Comparison of ENCODE assay signal across 14 cellular contexts in genomic region chr2:237159006-237159897, GRCh38.
DNase-seq lines count a peak whose midpoint lies in the region; ATAC-seq and TF ChIP-seq lines count a peak whose summit lies in the region.
"Had no signal": no experiment of that assay in that cellular context is flagged by ENCODE, and none has a peak within 500 bp of the region (broad histone marks: within the 10 kb centered on the region; RNA-seq: fewer than 3 reads in every experiment).

No MANE protein-coding gene starts in this region.

- TF ChIP-seq RAD21 in SK-N-SH (IDR thresholded peaks at IDR 0.05; ENCODE audit: low read length), result no peak

- H3K4me2 ChIP-seq in SK-N-SH, result peak overlapping the region; percentile 22; the same call in 1 of the 2 replicates

- no peak overlapping the region for H3K9ac ChIP-seq in SK-N-SH

- H3K9me3 Mint-ChIP-seq in stimulated activated naive CD8-positive, alpha-beta T cell treated with anti-CD3 and anti-CD28 coated beads, Interleukin-15, Interleukin-2, amounts not matched to agents 100 ng/mL and 50 ng/mL, for 24 hours, result no peaks in the 10 kb centered on the region
- H3K9me3 Mint-ChIP-seq in stimulated activated naive CD8-positive, alpha-beta T cell treated with anti-CD3 and anti-CD28 coated beads, Interleukin-15, amount 100 ng/mL, for 72 hours, result no peaks in the 10 kb centered on the region
- peaks cover 3% of the 10 kb centered on the region for H3K9me3 Mint-ChIP-seq in activated T-helper 1 cell treated with anti-CD3 and anti-CD28 coated beads, Interleukin-12 subunit alpha, Interleukin-12 subunit beta, Interleukin-2, Interleukin-4 antibody, amounts not matched to agents 30 ng/mL and 10 ng/mL and 1 ng/mL, durations not matched to agents 14 hours and 24 hours and 36 hours

- H3K36me3 ChIP-seq in SK-N-SH (replicated peaks in 1 of 2; ENCODE audit: control insufficient read depth in 1 of 2, insufficient read depth in 2 of 2, low read length in 1 of 2), result no peaks in the 10 kb centered on the region
- no peaks in the 10 kb centered on the region for H3K36me3 ChIP-seq in gastroesophageal sphincter
- H3K36me3 ChIP-seq in ascending aorta, result no peaks in the 10 kb centered on the region
- no peaks in the 10 kb centered on the region for H3K36me3 ChIP-seq in upper lobe of right lung
- H3K36me3 ChIP-seq: transverse colon had no signal

- no peak for DNase-seq in stimulated activated naive CD8-positive, alpha-beta T cell treated with anti-CD3 and anti-CD28 coated beads, Interleukin-15, amount 100 ng/mL, for 72 hours
- DNase-seq in SK-N-SH, result no peak
- no peak for DNase-seq in ascending aorta (ENCODE audit: low spot score in 2 of 2)
- DNase-seq in erythroblast (lab: John Stamatoyannopoulos, UW), result no peak
- DNase-seq in upper lobe of right lung, result no peak
- DNase-seq in activated T-helper 1 cell treated with anti-CD3 and anti-CD28 coated beads, Interleukin-12 subunit alpha, Interleukin-12 subunit beta, Interleukin-2, Interleukin-4 antibody, amounts not matched to agents 30 ng/mL and 10 ng/mL and 1 ng/mL, durations not matched to agents 14 hours and 24 hours and 36 hours (ENCODE audit: low spot score), result no peak
- DNase-seq: cortex of kidney; DMS79; NCI-H1105 treated with DMSO at 0.1 percent for 48 hours; NCI-H748 treated with DMSO at 0.1 percent for 48 hours; stimulated activated CD4-positive, alpha-beta T cell treated with anti-CD3 and anti-CD28 coated beads, Interleukin-12 subunit alpha, Interleukin-12 subunit beta, amount 100 ng/mL, for 4 hours; transverse colon had no signal

- intact Hi-C loops in ascending aorta (cut with DNase I) (loop anchor here (5.0 kb wide), 2 partner anchors 248 to 318 kb away; no protein-coding TSS in a partner anchor), upper lobe of right lung (cut with DNase I) (no loop called here)
- intact Hi-C loops in activated T-helper 1 cell treated with anti-CD3 and anti-CD28 coated beads, Interleukin-12 subunit alpha, Interleukin-12 subunit beta, Interleukin-2, Interleukin-4 antibody, amounts not matched to agents 30 ng/mL and 10 ng/mL and 1 ng/mL, durations not matched to agents 14 hours and 24 hours and 36 hours (cut with micrococcal nuclease), result no loop called here

- H3K9me3 ChIP-seq in SK-N-SH (no peaks in the 10 kb centered on the region), gastroesophageal sphincter (no peaks in the 10 kb centered on the region), ascending aorta (no peaks in the 10 kb centered on the region), upper lobe of right lung (no peaks in the 10 kb centered on the region)
- H3K9me3 ChIP-seq: transverse colon had no signal

- ATAC-seq in stimulated activated naive CD8-positive, alpha-beta T cell treated with anti-CD3 and anti-CD28 coated beads, Interleukin-15, amount 100 ng/mL, for 72 hours, result no peak
- ATAC-seq in gastroesophageal sphincter (peak; percentile 25), upper lobe of right lung (no peak)

- POLR2A ChIA-PET in SK-N-SH (lab: Yijun Ruan, JAX), result no interaction called here

- CTCF ChIA-PET in SK-N-SH (lab: Yijun Ruan, JAX), result interaction anchor here (0.6 to 2.0 kb wide), 5 partner anchors 11 to 412 kb away, joined by 3 to 10 read pairs (median 4); no protein-coding TSS in a partner anchor

- no peaks in the 10 kb centered on the region for H3K36me3 Mint-ChIP-seq in stimulated activated naive CD8-positive, alpha-beta T cell treated with anti-CD3 and anti-CD28 coated beads, Interleukin-15, Interleukin-2, amounts not matched to agents 100 ng/mL and 50 ng/mL, for 24 hours (ENCODE audit: low read depth)
- H3K36me3 Mint-ChIP-seq in activated T-helper 1 cell treated with anti-CD3 and anti-CD28 coated beads, Interleukin-12 subunit alpha, Interleukin-12 subunit beta, Interleukin-2, Interleukin-4 antibody, amounts not matched to agents 30 ng/mL and 10 ng/mL and 1 ng/mL, durations not matched to agents 14 hours and 24 hours and 36 hours (ENCODE audit: low read depth), result peaks cover 2% of the 10 kb centered on the region

- no peak for TF ChIP-seq EP300 in SK-N-SH (IDR thresholded peaks at IDR 0.05; ENCODE audit: borderline replicate concordance in 1 of 2, low read depth in 1 of 2, low read length in 1 of 2)
- no peak for TF ChIP-seq EP300 in gastroesophageal sphincter (IDR thresholded peaks at IDR 0.05)

- H4K20me1 ChIP-seq in SK-N-SH (ENCODE audit: insufficient read depth), result no peaks in the 10 kb centered on the region

- no peak for TF ChIP-seq CTCF in SK-N-SH (IDR thresholded peaks at IDR 0.05)
- no peak for TF ChIP-seq CTCF in gastroesophageal sphincter (IDR thresholded peaks at IDR 0.05)
- TF ChIP-seq CTCF in ascending aorta (IDR thresholded peaks at IDR 0.05), result no peak
- no peak for TF ChIP-seq CTCF in upper lobe of right lung (IDR thresholded peaks at IDR 0.05)

- peak overlapping the region in 1 of 2 experiments; percentile 55; a peak in 2 of 4 replicates for H3K27ac ChIP-seq in SK-N-SH (ENCODE audit: low read depth in 2 of 2, low read length in 1 of 2)
- H3K27ac ChIP-seq in gastroesophageal sphincter, result peak overlapping the region in 3 of 4 donors; percentile 30 to 76 (median 75)
- H3K27ac ChIP-seq in ascending aorta, result no peak overlapping the region
- no peak overlapping the region for H3K27ac ChIP-seq in upper lobe of right lung

- H2AFZ ChIP-seq in SK-N-SH (ENCODE audit: low read depth), result no peak overlapping the region

- peaks cover 4% of the 10 kb centered on the region for H3K27me3 Mint-ChIP-seq in stimulated activated naive CD8-positive, alpha-beta T cell treated with anti-CD3 and anti-CD28 coated beads, Interleukin-15, Interleukin-2, amounts not matched to agents 100 ng/mL and 50 ng/mL, for 24 hours
- no peaks in the 10 kb centered on the region for H3K27me3 Mint-ChIP-seq in stimulated activated naive CD8-positive, alpha-beta T cell treated with anti-CD3 and anti-CD28 coated beads, Interleukin-15, amount 100 ng/mL, for 72 hours
- no peaks in the 10 kb centered on the region for H3K27me3 Mint-ChIP-seq in activated T-helper 1 cell treated with anti-CD3 and anti-CD28 coated beads, Interleukin-12 subunit alpha, Interleukin-12 subunit beta, Interleukin-2, Interleukin-4 antibody, amounts not matched to agents 30 ng/mL and 10 ng/mL and 1 ng/mL, durations not matched to agents 14 hours and 24 hours and 36 hours (ENCODE audit: insufficient read depth)

- H3K4me1 ChIP-seq in SK-N-SH (ENCODE audit: control insufficient read depth in 1 of 2, insufficient read depth in 2 of 2, low read depth in 1 of 2, low read length in 1 of 2), result peaks cover 23 to 24% of the 10 kb centered on the region in 2 experiments; a peak in 3 of 4 replicates
- peaks cover 0 to 46% (median 0%) of the 10 kb centered on the region in 3 donors for H3K4me1 ChIP-seq in gastroesophageal sphincter
- H3K4me1 ChIP-seq in ascending aorta, result peaks cover 5 to 14% of the 10 kb centered on the region in 2 donors
- H3K4me1 ChIP-seq in upper lobe of right lung, result peaks cover 10% of the 10 kb centered on the region

- no peaks in the 10 kb centered on the region for H3K9me2 ChIP-seq in SK-N-SH

- H3K27me3 ChIP-seq in SK-N-SH (ENCODE audit: insufficient read depth) (no peaks in the 10 kb centered on the region), gastroesophageal sphincter (no peaks in the 10 kb centered on the region), ascending aorta (no peaks in the 10 kb centered on the region), upper lobe of right lung (no peaks in the 10 kb centered on the region)
- H3K27me3 ChIP-seq: transverse colon had no signal

- H3K4me3 Mint-ChIP-seq in stimulated activated naive CD8-positive, alpha-beta T cell treated with anti-CD3 and anti-CD28 coated beads, Interleukin-15, Interleukin-2, amounts not matched to agents 100 ng/mL and 50 ng/mL, for 24 hours, result no peak overlapping the region
- no peak overlapping the region for H3K4me3 Mint-ChIP-seq in stimulated activated naive CD8-positive, alpha-beta T cell treated with anti-CD3 and anti-CD28 coated beads, Interleukin-15, amount 100 ng/mL, for 72 hours
- H3K4me3 Mint-ChIP-seq in activated T-helper 1 cell treated with anti-CD3 and anti-CD28 coated beads, Interleukin-12 subunit alpha, Interleukin-12 subunit beta, Interleukin-2, Interleukin-4 antibody, amounts not matched to agents 30 ng/mL and 10 ng/mL and 1 ng/mL, durations not matched to agents 14 hours and 24 hours and 36 hours, result no peak overlapping the region

- H3K79me2 ChIP-seq in SK-N-SH (ENCODE audit: insufficient read depth), result no peaks in the 10 kb centered on the region

- peaks cover 40% of the 10 kb centered on the region for H3K4me1 Mint-ChIP-seq in stimulated activated naive CD8-positive, alpha-beta T cell treated with anti-CD3 and anti-CD28 coated beads, Interleukin-15, Interleukin-2, amounts not matched to agents 100 ng/mL and 50 ng/mL, for 24 hours (ENCODE audit: low read depth)
- peaks cover 37% of the 10 kb centered on the region for H3K4me1 Mint-ChIP-seq in stimulated activated naive CD8-positive, alpha-beta T cell treated with anti-CD3 and anti-CD28 coated beads, Interleukin-15, amount 100 ng/mL, for 72 hours
- peaks cover 28% of the 10 kb centered on the region for H3K4me1 Mint-ChIP-seq in activated T-helper 1 cell treated with anti-CD3 and anti-CD28 coated beads, Interleukin-12 subunit alpha, Interleukin-12 subunit beta, Interleukin-2, Interleukin-4 antibody, amounts not matched to agents 30 ng/mL and 10 ng/mL and 1 ng/mL, durations not matched to agents 14 hours and 24 hours and 36 hours (ENCODE audit: low read depth)

- WGBS in SK-N-SH (ENCODE audit: low lambda C conversion rate), result 65% methylated on average over 10 of the region's 10 CpGs
- WGBS in gastroesophageal sphincter (ENCODE audit: low coverage in 1 of 2), 2 donors, result 57 to 69% methylated on average over 7 of the region's 10 CpGs

- H3K4me3 ChIP-seq in SK-N-SH (ENCODE audit: low read depth in 2 of 2, low read length in 1 of 2), result no peak overlapping the region
- H3K4me3 ChIP-seq in gastroesophageal sphincter, result no peak overlapping the region
- no peak overlapping the region for H3K4me3 ChIP-seq in ascending aorta
- no peak overlapping the region for H3K4me3 ChIP-seq in upper lobe of right lung
- H3K4me3 ChIP-seq: transverse colon had no signal

- peaks cover 21% of the 10 kb centered on the region for H3F3A ChIP-seq in SK-N-SH (replicated peaks; ENCODE audit: insufficient read depth)

- peak overlapping the region; percentile 34 for H3K27ac Mint-ChIP-seq in stimulated activated naive CD8-positive, alpha-beta T cell treated with anti-CD3 and anti-CD28 coated beads, Interleukin-15, Interleukin-2, amounts not matched to agents 100 ng/mL and 50 ng/mL, for 24 hours
- H3K27ac Mint-ChIP-seq in stimulated activated naive CD8-positive, alpha-beta T cell treated with anti-CD3 and anti-CD28 coated beads, Interleukin-15, amount 100 ng/mL, for 72 hours, result no peak overlapping the region
- no peak overlapping the region for H3K27ac Mint-ChIP-seq in activated T-helper 1 cell treated with anti-CD3 and anti-CD28 coated beads, Interleukin-12 subunit alpha, Interleukin-12 subunit beta, Interleukin-2, Interleukin-4 antibody, amounts not matched to agents 30 ng/mL and 10 ng/mL and 1 ng/mL, durations not matched to agents 14 hours and 24 hours and 36 hours

- TF ChIP-seq POLR2A in gastroesophageal sphincter (IDR thresholded peaks at IDR 0.05) (no peak), erythroblast (IDR thresholded peaks at IDR 0.05; ENCODE audit: low read length) (no peak)

Comparison
In these comparisons a context has a peak if more than half of its experiments do, and no peak if none do; other contexts are left out.
1. H3K27ac ChIP-seq: peak in gastroesophageal sphincter (3 of 4); none in ascending aorta (0 of 2) and upper lobe of right lung (single experiment).